Comparison of ENCODE assay signal across 1 cellular context in genomic region chr13:51801631-51802099, GRCh38.
TF ChIP-seq lines count a peak whose summit lies in the region.

No MANE protein-coding gene starts in this region.

TF ChIP-seq in GM23338, 12 proteins besides CTCF, POLR2A, EP300 and RAD21 (continued from another document):
- TF ChIP-seq ZNF462 (CRISPR knock-in tag; IDR thresholded peaks at IDR 0.05) (no peak), EZH2phosphoT487 (IDR thresholded peaks at IDR 0.05; ENCODE audit: unreplicated experiment) (no peak), CREB1 (CRISPR knock-in tag; IDR thresholded peaks at IDR 0.05; ENCODE audit: low read depth) (no peak), ZNF114 (CRISPR knock-in tag; IDR thresholded peaks at IDR 0.05) (no peak)
